Comparison of ENCODE assay signal across 18 cellular contexts in genomic region chr5:158837908-158838307, GRCh38.
"Had no signal": no experiment of that assay in that cellular context is flagged by ENCODE, and none has a peak within 500 bp of the region (broad histone marks: within the 10 kb centered on the region; RNA-seq: fewer than 3 reads in every experiment).

No MANE protein-coding gene starts in this region.

- DNase-seq: activated CD4-positive, alpha-beta T cell treated with anti-CD3 and anti-CD28 coated beads for 1 hour; activated CD4-positive, alpha-beta T cell treated with anti-CD3 and anti-CD28 coated beads, Interleukin-2, amount 50 U/mL, for 48 hours; activated gamma-delta T cell; adrenal gland; effector CD8-positive, alpha-beta T cell; foreskin melanocyte; head of caudate nucleus; naive thymus-derived CD4-positive, alpha-beta T cell; ovary; stimulated activated naive CD4-positive, alpha-beta T cell; T-helper 17 cell; WERI-Rb-1 had no signal

- H3K27me3 ChIP-seq: adrenal gland, neural progenitor cell, ovary had no signal

- H3K4me3 ChIP-seq: adrenal gland, esophagus muscularis mucosa, neural progenitor cell, ovary had no signal

- H3K4me3 Mint-ChIP-seq: activated naive CD4-positive, alpha-beta T cell treated with anti-CD3 and anti-CD28 coated beads, Interleukin-2, amount 50 U/mL, for 24 hours; memory B cell; naive thymus-derived CD4-positive, alpha-beta T cell; neural progenitor cell; T-helper 17 cell; type B pancreatic cell had no signal

- ATAC-seq: left lobe of liver; naive thymus-derived CD4-positive, alpha-beta T cell; T-helper 17 cell had no signal

- H3K4me1 Mint-ChIP-seq: activated naive CD4-positive, alpha-beta T cell treated with anti-CD3 and anti-CD28 coated beads, Interleukin-2, amount 50 U/mL, for 24 hours; naive thymus-derived CD4-positive, alpha-beta T cell; T-helper 17 cell had no signal

- H3K27me3 Mint-ChIP-seq: memory B cell had no signal

- H3K27ac Mint-ChIP-seq: activated naive CD4-positive, alpha-beta T cell treated with anti-CD3 and anti-CD28 coated beads, Interleukin-2, amount 50 U/mL, for 24 hours; naive thymus-derived CD4-positive, alpha-beta T cell; neural progenitor cell; T-helper 17 cell; type B pancreatic cell had no signal

- H3K9ac ChIP-seq: neural progenitor cell had no signal

- H3K9me3 Mint-ChIP-seq: activated naive CD4-positive, alpha-beta T cell treated with anti-CD3 and anti-CD28 coated beads, Interleukin-2, amount 50 U/mL, for 24 hours; neural progenitor cell; type B pancreatic cell had no signal

- H3K27ac ChIP-seq: adrenal gland, esophagus muscularis mucosa, neural progenitor cell, ovary, WERI-Rb-1 had no signal

- H3K4me1 ChIP-seq: adrenal gland, esophagus muscularis mucosa had no signal

- H3K9me3 ChIP-seq: adrenal gland, esophagus muscularis mucosa, ovary had no signal

- H3K36me3 ChIP-seq: adrenal gland, esophagus muscularis mucosa, neural progenitor cell, ovary, WERI-Rb-1 had no signal

- H3K36me3 Mint-ChIP-seq: activated naive CD4-positive, alpha-beta T cell treated with anti-CD3 and anti-CD28 coated beads, Interleukin-2, amount 50 U/mL, for 24 hours had no signal
